Comparison of ENCODE assay signal across 1 cellular context in genomic region chr3:9786209-9786739, GRCh38.
A peak's percentile ranks its signal among the peaks of the same experiment; 100 is the strongest.
TF ChIP-seq lines count a peak whose summit lies in the region.

No MANE protein-coding gene starts in this region.

TF ChIP-seq in K562, 482 proteins besides CTCF, POLR2A, EP300 and RAD21 (continued from another document and continues in another):
- TF ChIP-seq CREM (IDR thresholded peaks at IDR 0.05; ENCODE audit: low read depth) (0 out of 2 replicates have a peak, but pooled peaks have one; percentile 22), SMAD4 (CRISPR knock-in tag; conservative IDR thresholded peaks at IDR 0.05) (peak; percentile 59), KLF6 (CRISPR knock-in tag; IDR thresholded peaks at IDR 0.05; ENCODE audit: borderline replicate concordance) (no peak), MCM5 (IDR thresholded peaks at IDR 0.05; ENCODE audit: low read depth) (no peak), TCFL5 (CRISPR knock-in tag; conservative IDR thresholded peaks at IDR 0.05) (no peak), ZC3H11A (IDR thresholded peaks at IDR 0.05; ENCODE audit: low read depth, low read length) (no peak), CCAR2 (IDR thresholded peaks at IDR 0.05; ENCODE audit: low read depth, low read length) (no peak), TBL1XR1 (IDR thresholded peaks at IDR 0.05; ENCODE audit: low read length in 2 of 2) (peak in 1 of 2 experiments; percentile 17; a peak in 1 of 4 replicates), BRCA1 (IDR thresholded peaks at IDR 0.05) (no peak), BRCA1 (CRISPR knock-in tag; IDR thresholded peaks at IDR 0.05) (no peak), RBM17 (IDR thresholded peaks at IDR 0.05; ENCODE audit: borderline replicate concordance, low read depth, low read length) (no peak), SP2 (IDR thresholded peaks at IDR 0.05; ENCODE audit: extremely low read depth, low read depth, low read length, poor library complexity, severe bottlenecking) (no peak), BDP1 (IDR thresholded peaks at IDR 0.05; ENCODE audit: insufficient read depth, insufficient read length) (no peak), YBX1 (IDR thresholded peaks at IDR 0.05) (no peak), EWSR1 (IDR thresholded peaks at IDR 0.05; ENCODE audit: borderline replicate concordance, low read depth, partially characterized antibody) (no peak), ZNF512 (tag; IDR thresholded peaks at IDR 0.05) (no peak), ZNF696 (CRISPR knock-in tag; conservative IDR thresholded peaks at IDR 0.05) (no peak; the same call in 1 of the 2 replicates), ELF2 (CRISPR knock-in tag; IDR thresholded peaks at IDR 0.05) (no peak), ZNF174 (CRISPR knock-in tag; IDR thresholded peaks at IDR 0.05) (no peak), RCOR1 (IDR thresholded peaks at IDR 0.05; ENCODE audit: borderline replicate concordance in 1 of 2, low read depth in 2 of 2, low read length in 2 of 2) (no peak), CBX1 (IDR thresholded peaks at IDR 0.05; ENCODE audit: low read depth) (0 out of 2 replicates have a peak, but pooled peaks have one; percentile 53), SMAD3 (CRISPR knock-in tag; conservative IDR thresholded peaks at IDR 0.05) (no peak), ZBTB8A (IDR thresholded peaks at IDR 0.05; ENCODE audit: partially characterized antibody) (no peak), FOXP1 (CRISPR knock-in tag; IDR thresholded peaks at IDR 0.05) (no peak), ZNF76 (CRISPR knock-in tag; IDR thresholded peaks at IDR 0.05; ENCODE audit: borderline replicate concordance) (peak; percentile 9; the same call in 1 of the 2 replicates), KDM5B (IDR thresholded peaks at IDR 0.05; ENCODE audit: insufficient replicate concordance, low read depth, low read length) (no peak), FOXK2 (conservative IDR thresholded peaks at IDR 0.05 in 1 of 2, IDR thresholded peaks at IDR 0.05 in 1 of 2; ENCODE audit: low read depth in 2 of 2) (no peak), ZNF3 (CRISPR knock-in tag; IDR thresholded peaks at IDR 0.05) (no peak), DDX20 (tag; IDR thresholded peaks at IDR 0.05; ENCODE audit: low read depth) (no peak), ZNF140 (CRISPR knock-in tag; IDR thresholded peaks at IDR 0.05) (no peak), ZNF551 (CRISPR knock-in tag; IDR thresholded peaks at IDR 0.05) (no peak), ZNF436 (CRISPR knock-in tag; IDR thresholded peaks at IDR 0.05) (no peak), GTF2A2 (tag; IDR thresholded peaks at IDR 0.05) (no peak), ESRRB (CRISPR knock-in tag; IDR thresholded peaks at IDR 0.05; ENCODE audit: borderline replicate concordance) (no peak), POLR2AphosphoS2 (IDR thresholded peaks at IDR 0.05; ENCODE audit: low read length) (0 out of 2 replicates have a peak, but pooled peaks have one; percentile 16), NR4A1 (CRISPR knock-in tag; IDR thresholded peaks at IDR 0.05) (no peak), NR4A1 (tag; IDR thresholded peaks at IDR 0.05) (no peak), PURB (CRISPR knock-in tag; IDR thresholded peaks at IDR 0.05; ENCODE audit: low read depth) (no peak), ZNF785 (CRISPR knock-in tag; IDR thresholded peaks at IDR 0.05) (no peak), NFRKB (IDR thresholded peaks at IDR 0.05; ENCODE audit: low read depth) (no peak), SIX5 (IDR thresholded peaks at IDR 0.05; ENCODE audit: borderline replicate concordance in 1 of 2, insufficient read depth in 1 of 2, low read depth in 1 of 2, low read length in 2 of 2) (no peak), FOXK1 (CRISPR knock-in tag; IDR thresholded peaks at IDR 0.05; ENCODE audit: borderline replicate concordance) (no peak), NUFIP1 (IDR thresholded peaks at IDR 0.05; ENCODE audit: partially characterized antibody) (peak; percentile 57), ZNF449 (CRISPR knock-in tag; IDR thresholded peaks at IDR 0.05) (no peak; the same call in 1 of the 2 replicates), STAG1 (CRISPR knock-in tag; IDR thresholded peaks at IDR 0.05; ENCODE audit: borderline replicate concordance) (no peak), C11orf30 (IDR thresholded peaks at IDR 0.05; ENCODE audit: low read depth) (no peak), KDM1A (IDR thresholded peaks at IDR 0.05) (peak; percentile 52 to 73; a peak in 3 of 4 replicates)
- TF ChIP-seq, protein P1, sequence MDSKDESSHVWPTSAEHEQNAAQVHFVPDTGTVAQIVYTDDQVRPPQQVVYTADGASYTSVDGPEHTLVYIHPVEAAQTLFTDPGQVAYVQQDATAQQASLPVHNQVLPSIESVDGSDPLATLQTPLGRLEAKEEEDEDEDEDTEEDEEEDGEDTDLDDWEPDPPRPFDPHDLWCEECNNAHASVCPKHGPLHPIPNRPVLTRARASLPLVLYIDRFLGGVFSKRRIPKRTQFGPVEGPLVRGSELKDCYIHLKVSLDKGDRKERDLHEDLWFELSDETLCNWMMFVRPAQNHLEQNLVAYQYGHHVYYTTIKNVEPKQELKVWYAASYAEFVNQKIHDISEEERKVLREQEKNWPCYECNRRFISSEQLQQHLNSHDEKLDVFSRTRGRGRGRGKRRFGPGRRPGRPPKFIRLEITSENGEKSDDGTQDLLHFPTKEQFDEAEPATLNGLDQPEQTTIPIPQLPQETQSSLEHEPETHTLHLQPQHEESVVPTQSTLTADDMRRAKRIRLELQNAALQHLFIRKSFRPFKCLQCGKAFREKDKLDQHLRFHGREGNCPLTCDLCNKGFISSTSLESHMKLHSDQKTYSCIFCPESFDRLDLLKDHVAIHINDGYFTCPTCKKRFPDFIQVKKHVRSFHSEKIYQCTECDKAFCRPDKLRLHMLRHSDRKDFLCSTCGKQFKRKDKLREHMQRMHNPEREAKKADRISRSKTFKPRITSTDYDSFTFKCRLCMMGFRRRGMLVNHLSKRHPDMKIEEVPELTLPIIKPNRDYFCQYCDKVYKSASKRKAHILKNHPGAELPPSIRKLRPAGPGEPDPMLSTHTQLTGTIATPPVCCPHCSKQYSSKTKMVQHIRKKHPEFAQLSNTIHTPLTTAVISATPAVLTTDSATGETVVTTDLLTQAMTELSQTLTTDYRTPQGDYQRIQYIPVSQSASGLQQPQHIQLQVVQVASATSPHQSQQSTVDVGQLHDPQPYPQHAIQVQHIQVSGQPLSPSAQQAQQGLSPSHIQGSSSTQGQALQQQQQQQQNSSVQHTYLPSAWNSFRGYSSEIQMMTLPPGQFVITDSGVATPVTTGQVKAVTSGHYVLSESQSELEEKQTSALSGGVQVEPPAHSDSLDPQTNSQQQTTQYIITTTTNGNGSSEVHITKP (IDR thresholded peaks at IDR 0.05; ENCODE audit: partially characterized antibody) = no peak
- TF ChIP-seq, protein P2, sequence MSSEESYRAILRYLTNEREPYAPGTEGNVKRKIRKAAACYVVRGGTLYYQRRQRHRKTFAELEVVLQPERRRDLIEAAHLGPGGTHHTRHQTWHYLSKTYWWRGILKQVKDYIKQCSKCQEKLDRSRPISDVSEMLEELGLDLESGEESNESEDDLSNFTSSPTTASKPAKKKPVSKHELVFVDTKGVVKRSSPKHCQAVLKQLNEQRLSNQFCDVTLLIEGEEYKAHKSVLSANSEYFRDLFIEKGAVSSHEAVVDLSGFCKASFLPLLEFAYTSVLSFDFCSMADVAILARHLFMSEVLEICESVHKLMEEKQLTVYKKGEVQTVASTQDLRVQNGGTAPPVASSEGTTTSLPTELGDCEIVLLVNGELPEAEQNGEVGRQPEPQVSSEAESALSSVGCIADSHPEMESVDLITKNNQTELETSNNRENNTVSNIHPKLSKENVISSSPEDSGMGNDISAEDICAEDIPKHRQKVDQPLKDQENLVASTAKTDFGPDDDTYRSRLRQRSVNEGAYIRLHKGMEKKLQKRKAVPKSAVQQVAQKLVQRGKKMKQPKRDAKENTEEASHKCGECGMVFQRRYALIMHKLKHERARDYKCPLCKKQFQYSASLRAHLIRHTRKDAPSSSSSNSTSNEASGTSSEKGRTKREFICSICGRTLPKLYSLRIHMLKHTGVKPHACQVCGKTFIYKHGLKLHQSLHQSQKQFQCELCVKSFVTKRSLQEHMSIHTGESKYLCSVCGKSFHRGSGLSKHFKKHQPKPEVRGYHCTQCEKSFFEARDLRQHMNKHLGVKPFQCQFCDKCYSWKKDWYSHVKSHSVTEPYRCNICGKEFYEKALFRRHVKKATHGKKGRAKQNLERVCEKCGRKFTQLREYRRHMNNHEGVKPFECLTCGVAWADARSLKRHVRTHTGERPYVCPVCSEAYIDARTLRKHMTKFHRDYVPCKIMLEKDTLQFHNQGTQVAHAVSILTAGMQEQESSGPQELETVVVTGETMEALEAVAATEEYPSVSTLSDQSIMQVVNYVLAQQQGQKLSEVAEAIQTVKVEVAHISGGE (CRISPR knock-in tag; IDR thresholded peaks at IDR 0.05) = peak in 1 of 3 experiments; percentile 57; a peak in 2 of 6 replicates
- TF ChIP-seq, protein P3, sequence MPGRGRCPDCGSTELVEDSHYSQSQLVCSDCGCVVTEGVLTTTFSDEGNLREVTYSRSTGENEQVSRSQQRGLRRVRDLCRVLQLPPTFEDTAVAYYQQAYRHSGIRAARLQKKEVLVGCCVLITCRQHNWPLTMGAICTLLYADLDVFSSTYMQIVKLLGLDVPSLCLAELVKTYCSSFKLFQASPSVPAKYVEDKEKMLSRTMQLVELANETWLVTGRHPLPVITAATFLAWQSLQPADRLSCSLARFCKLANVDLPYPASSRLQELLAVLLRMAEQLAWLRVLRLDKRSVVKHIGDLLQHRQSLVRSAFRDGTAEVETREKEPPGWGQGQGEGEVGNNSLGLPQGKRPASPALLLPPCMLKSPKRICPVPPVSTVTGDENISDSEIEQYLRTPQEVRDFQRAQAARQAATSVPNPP (IDR thresholded peaks at IDR 0.05; ENCODE audit: borderline replicate concordance, insufficient read depth, insufficient read length) = no peak
- TF ChIP-seq, protein P4, sequence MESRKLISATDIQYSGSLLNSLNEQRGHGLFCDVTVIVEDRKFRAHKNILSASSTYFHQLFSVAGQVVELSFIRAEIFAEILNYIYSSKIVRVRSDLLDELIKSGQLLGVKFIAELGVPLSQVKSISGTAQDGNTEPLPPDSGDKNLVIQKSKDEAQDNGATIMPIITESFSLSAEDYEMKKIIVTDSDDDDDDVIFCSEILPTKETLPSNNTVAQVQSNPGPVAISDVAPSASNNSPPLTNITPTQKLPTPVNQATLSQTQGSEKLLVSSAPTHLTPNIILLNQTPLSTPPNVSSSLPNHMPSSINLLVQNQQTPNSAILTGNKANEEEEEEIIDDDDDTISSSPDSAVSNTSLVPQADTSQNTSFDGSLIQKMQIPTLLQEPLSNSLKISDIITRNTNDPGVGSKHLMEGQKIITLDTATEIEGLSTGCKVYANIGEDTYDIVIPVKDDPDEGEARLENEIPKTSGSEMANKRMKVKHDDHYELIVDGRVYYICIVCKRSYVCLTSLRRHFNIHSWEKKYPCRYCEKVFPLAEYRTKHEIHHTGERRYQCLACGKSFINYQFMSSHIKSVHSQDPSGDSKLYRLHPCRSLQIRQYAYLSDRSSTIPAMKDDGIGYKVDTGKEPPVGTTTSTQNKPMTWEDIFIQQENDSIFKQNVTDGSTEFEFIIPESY (CRISPR knock-in tag; IDR thresholded peaks at IDR 0.05) = no peak
- TF ChIP-seq, protein P5, sequence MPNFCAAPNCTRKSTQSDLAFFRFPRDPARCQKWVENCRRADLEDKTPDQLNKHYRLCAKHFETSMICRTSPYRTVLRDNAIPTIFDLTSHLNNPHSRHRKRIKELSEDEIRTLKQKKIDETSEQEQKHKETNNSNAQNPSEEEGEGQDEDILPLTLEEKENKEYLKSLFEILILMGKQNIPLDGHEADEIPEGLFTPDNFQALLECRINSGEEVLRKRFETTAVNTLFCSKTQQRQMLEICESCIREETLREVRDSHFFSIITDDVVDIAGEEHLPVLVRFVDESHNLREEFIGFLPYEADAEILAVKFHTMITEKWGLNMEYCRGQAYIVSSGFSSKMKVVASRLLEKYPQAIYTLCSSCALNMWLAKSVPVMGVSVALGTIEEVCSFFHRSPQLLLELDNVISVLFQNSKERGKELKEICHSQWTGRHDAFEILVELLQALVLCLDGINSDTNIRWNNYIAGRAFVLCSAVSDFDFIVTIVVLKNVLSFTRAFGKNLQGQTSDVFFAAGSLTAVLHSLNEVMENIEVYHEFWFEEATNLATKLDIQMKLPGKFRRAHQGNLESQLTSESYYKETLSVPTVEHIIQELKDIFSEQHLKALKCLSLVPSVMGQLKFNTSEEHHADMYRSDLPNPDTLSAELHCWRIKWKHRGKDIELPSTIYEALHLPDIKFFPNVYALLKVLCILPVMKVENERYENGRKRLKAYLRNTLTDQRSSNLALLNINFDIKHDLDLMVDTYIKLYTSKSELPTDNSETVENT (CRISPR knock-in tag; IDR thresholded peaks at IDR 0.05) = peak; percentile 6; the same call in 1 of the 2 replicates
- TF ChIP-seq, protein P6, sequence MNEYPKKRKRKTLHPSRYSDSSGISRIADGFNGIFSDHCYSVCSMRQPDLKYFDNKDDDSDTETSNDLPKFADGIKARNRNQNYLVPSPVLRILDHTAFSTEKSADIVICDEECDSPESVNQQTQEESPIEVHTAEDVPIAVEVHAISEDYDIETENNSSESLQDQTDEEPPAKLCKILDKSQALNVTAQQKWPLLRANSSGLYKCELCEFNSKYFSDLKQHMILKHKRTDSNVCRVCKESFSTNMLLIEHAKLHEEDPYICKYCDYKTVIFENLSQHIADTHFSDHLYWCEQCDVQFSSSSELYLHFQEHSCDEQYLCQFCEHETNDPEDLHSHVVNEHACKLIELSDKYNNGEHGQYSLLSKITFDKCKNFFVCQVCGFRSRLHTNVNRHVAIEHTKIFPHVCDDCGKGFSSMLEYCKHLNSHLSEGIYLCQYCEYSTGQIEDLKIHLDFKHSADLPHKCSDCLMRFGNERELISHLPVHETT (CRISPR knock-in tag; conservative IDR thresholded peaks at IDR 0.05 in 1 of 2, IDR thresholded peaks at IDR 0.05 in 1 of 2) = no peak
- TF ChIP-seq, protein P7, sequence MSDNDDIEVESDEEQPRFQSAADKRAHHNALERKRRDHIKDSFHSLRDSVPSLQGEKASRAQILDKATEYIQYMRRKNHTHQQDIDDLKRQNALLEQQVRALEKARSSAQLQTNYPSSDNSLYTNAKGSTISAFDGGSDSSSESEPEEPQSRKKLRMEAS (CRISPR knock-in tag; IDR thresholded peaks at IDR 0.05) = no peak
